Comparison of ENCODE assay signal across 8 cellular contexts in the genomic region with DNA sequence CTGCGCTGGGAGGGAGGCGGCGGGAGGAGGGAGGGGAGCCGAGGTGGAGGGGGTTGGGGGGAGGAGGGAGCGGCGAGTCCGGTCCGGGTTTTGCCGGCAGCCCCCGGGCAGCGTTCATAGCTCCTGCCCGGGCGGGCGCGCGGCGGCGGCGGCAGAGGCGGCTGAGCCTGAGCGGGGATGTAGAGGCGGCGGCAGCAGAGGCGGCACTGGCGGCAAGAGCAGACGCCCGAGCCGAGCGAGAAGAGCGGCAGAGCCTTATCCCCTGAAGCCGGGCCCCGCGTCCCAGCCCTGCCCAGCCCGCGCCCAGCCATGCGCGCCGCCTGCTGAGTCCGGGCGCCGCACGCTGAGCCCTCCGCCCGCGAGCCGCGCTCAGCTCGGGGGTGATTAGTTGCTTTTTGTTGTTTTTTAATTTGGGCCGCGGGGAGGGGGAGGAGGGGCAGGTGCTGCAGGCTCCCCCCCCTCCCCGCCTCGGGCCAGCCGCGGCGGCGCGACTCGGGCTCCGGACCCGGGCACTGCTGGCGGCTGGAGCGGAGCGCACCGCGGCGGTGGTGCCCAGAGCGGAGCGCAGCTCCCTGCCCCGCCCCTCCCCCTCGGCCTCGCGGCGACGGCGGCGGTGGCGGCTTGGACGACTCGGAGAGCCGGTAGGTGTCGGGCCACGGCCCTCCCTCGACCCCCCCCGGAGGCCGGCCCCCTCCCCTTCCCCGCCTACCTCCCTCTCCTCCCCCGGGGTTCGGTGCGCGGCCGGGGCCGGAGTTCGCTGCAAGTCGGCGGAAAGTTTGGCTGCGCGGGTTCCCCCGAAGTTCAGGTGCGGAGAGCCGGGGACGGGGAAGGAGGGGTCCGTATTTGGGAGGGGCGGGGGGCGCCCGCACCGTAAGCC. TPM values are rescaled to one million over a fixed set of nuclear protein-coding genes. Genes with fewer than 3 reads are reported as not detected.
DNase-seq lines count a peak whose midpoint lies in the region; ATAC-seq and TF ChIP-seq lines count a peak whose summit lies in the region.

A gene (plus strand): TSS at position 145 of the 877 bp plus-strand sequence. CDS start 32,175 bp downstream, outside the sequence.

- peak within 1 kb of the TSS; percentile 48 for H3K4me3 ChIP-seq in epithelial cell of esophagus (ENCODE audit: low read length)
- peak within 1 kb of the TSS; percentile 98 for H3K4me3 ChIP-seq in mesodermal cell (ENCODE audit: extremely low read depth, insufficient read depth, low read length, poor library complexity, severe bottlenecking)
- peak within 1 kb of the TSS; percentile 68 to 82 for H3K4me3 ChIP-seq in stomach smooth muscle (ENCODE audit: low read length in 2 of 2)

- peaks cover 56% of the 10 kb centered on the region for H3K27me3 Mint-ChIP-seq in activated CD8-positive, alpha-beta T cell treated with anti-CD3 and anti-CD28 coated beads, Interleukin-2, amount 10 ng/mL, durations not matched to agents 7 days and 5 days (ENCODE audit: low read depth)

- peak within 1 kb of the TSS; percentile 62 to 65 for H3K9ac ChIP-seq in stomach smooth muscle (ENCODE audit: low read length in 2 of 2)

- no peaks in the 10 kb centered on the region for H3K9me3 ChIP-seq in mesodermal cell (ENCODE audit: control insufficient read depth, low read length)
- no peaks in the 10 kb centered on the region for H3K9me3 ChIP-seq in stomach smooth muscle (ENCODE audit: control insufficient read depth in 2 of 2, low read length in 2 of 2)

- ATAC-seq in HG02852 (IDR thresholded peaks at IDR 0.05; ENCODE audit: unreplicated experiment) = peak; percentile 33
- ATAC-seq in activated CD8-positive, alpha-beta T cell treated with anti-CD3 and anti-CD28 coated beads, Interleukin-2, amount 10 ng/mL, durations not matched to agents 7 days and 5 days = peak; percentile 60

- CTCF ChIA-PET in activated CD8-positive, alpha-beta T cell treated with anti-CD3 and anti-CD28 coated beads, Interleukin-2, amount 10 ng/mL, durations not matched to agents 7 days and 5 days (lab: Charles Lee) = interaction anchor here (1.0 to 8.8 kb wide), 6 partner anchors 13 to 226 kb away, joined by 3 to 100 read pairs (median 4); no protein-coding TSS in a partner anchor

- peaks cover 70% of the 10 kb centered on the region for H3K4me1 Mint-ChIP-seq in activated CD8-positive, alpha-beta T cell treated with anti-CD3 and anti-CD28 coated beads, Interleukin-2, amount 10 ng/mL, durations not matched to agents 7 days and 5 days (ENCODE audit: low read depth)

- POLR2A ChIA-PET in activated CD8-positive, alpha-beta T cell treated with anti-CD3 and anti-CD28 coated beads, Interleukin-2, amount 10 ng/mL, durations not matched to agents 7 days and 5 days (lab: Charles Lee) = interaction anchor here (1.0 to 2.0 kb wide), 5 partner anchors 11 to 43 kb away, joined by 3 to 12 read pairs (median 6); no protein-coding TSS in a partner anchor

- 0 to 1% methylated on average over 16 to 63 of the region's 106 CpGs for WGBS in mesodermal cell (ENCODE audit: insufficient coverage in 2 of 2), 2 experiments

- peak within 1 kb of the TSS; percentile 55 for H3K4me3 Mint-ChIP-seq in activated CD8-positive, alpha-beta T cell treated with anti-CD3 and anti-CD28 coated beads, Interleukin-2, amount 10 ng/mL, durations not matched to agents 7 days and 5 days

- H3K4me1 ChIP-seq in mesodermal cell (ENCODE audit: control insufficient read depth, insufficient read depth, low read length, poor library complexity, severe bottlenecking) = peaks cover 37% of the 10 kb centered on the region
- peaks cover 55% of the 10 kb centered on the region for H3K4me1 ChIP-seq in stomach smooth muscle (ENCODE audit: control insufficient read depth, insufficient read depth, low read length)

- no peak for TF ChIP-seq CTCF in epithelial cell of esophagus (IDR thresholded peaks at IDR 0.05; ENCODE audit: insufficient read depth, low read depth, low read length, missing control alignments)

- H3K36me3 ChIP-seq in mesodermal cell (ENCODE audit: control insufficient read depth, insufficient read depth, low read length) = no peaks in the 10 kb centered on the region
- H3K36me3 ChIP-seq in stomach smooth muscle (ENCODE audit: control insufficient read depth in 2 of 2, insufficient read depth in 2 of 2, low read length in 2 of 2) = no peaks in the 10 kb centered on the region

- H3K27ac Mint-ChIP-seq in activated CD8-positive, alpha-beta T cell treated with anti-CD3 and anti-CD28 coated beads, Interleukin-2, amount 10 ng/mL, durations not matched to agents 7 days and 5 days = no peak within 1 kb of the TSS

- DNase-seq in NCI-H1694 treated with DMSO at 0.1 percent for 48 hours (lab: John Stamatoyannopoulos, UW) (peak; percentile 38), NCI-H1694 (lab: John Stamatoyannopoulos, UW) (no peak), NCI-H460 (ENCODE audit: extremely low read depth, low read depth) (peak; percentile 61), epithelial cell of esophagus (ENCODE audit: low read depth) (peak; percentile 82)
- DNase-seq in activated CD8-positive, alpha-beta T cell treated with anti-CD3 and anti-CD28 coated beads, Interleukin-2, amount 10 ng/mL, durations not matched to agents 7 days and 5 days = peak; percentile 61

- H3K9me3 Mint-ChIP-seq in activated CD8-positive, alpha-beta T cell treated with anti-CD3 and anti-CD28 coated beads, Interleukin-2, amount 10 ng/mL, durations not matched to agents 7 days and 5 days (ENCODE audit: insufficient read depth) = no peaks in the 10 kb centered on the region

- H3K36me3 Mint-ChIP-seq in activated CD8-positive, alpha-beta T cell treated with anti-CD3 and anti-CD28 coated beads, Interleukin-2, amount 10 ng/mL, durations not matched to agents 7 days and 5 days (ENCODE audit: low read depth) = no peaks in the 10 kb centered on the region

- H3K27ac ChIP-seq in mesodermal cell (ENCODE audit: low read depth, low read length, severe bottlenecking) (peak within 1 kb of the TSS; percentile 67), stomach smooth muscle (ENCODE audit: low read length) (no peak within 1 kb of the TSS)

- H3K27me3 ChIP-seq in stomach smooth muscle (ENCODE audit: control insufficient read depth in 1 of 2, insufficient read depth in 2 of 2, low read length in 2 of 2) = no peaks in the 10 kb centered on the region

RNA-seq across cellular contexts. Expression of the gene that starts here (rescaled TPM):
- total RNA-seq in NCI-H460 (2014; rRNA removed; shearing (Covaris generic)) = 11.4 and 13.2 TPM in 2 replicates
- polyA plus RNA-seq in NCI-H460 (2014; cell fraction: nucleus; rRNA removed) = 11.2 and 18.7 TPM in 2 replicates
- 1 to 10 TPM; 1.2 to 2.0 TPM for total RNA-seq in activated CD8-positive, alpha-beta T cell treated with anti-CD3 and anti-CD28 coated beads, Interleukin-2, amount 10 ng/mL, durations not matched to agents 7 days and 5 days
- 118 TPM for polyA plus RNA-seq in mesodermal cell (2013, experiment 1 of 2)
- 93.8 TPM for polyA plus RNA-seq in mesodermal cell (2013, experiment 2 of 2)

Comparison
In these comparisons a context has a peak if more than half of its experiments do, and no peak if none do; other contexts are left out.
1. H3K4me3 ChIP-seq: peak in every context shown above with its lines; median percentile 98 in mesodermal cell; 75 in stomach smooth muscle; 48 in epithelial cell of esophagus.